Comparison of ENCODE assay signal across 15 cellular contexts in genomic region chr18:63346471-63347183, GRCh38. TPM values are rescaled to one million over a fixed set of nuclear protein-coding genes. Genes with fewer than 3 reads are reported as not detected.
DNase-seq lines count a peak whose midpoint lies in the region; ATAC-seq and TF ChIP-seq lines count a peak whose summit lies in the region.
"Had no signal": no experiment of that assay in that cellular context is flagged by ENCODE, and none has a peak within 500 bp of the region (broad histone marks: within the 10 kb centered on the region; RNA-seq: fewer than 3 reads in every experiment).

No MANE protein-coding gene starts in this region.

- H3K79me2 ChIP-seq in mammary epithelial cell (ENCODE audit: insufficient read depth, low read length) (peaks cover 52% of the 10 kb centered on the region), hepatocyte (no peaks in the 10 kb centered on the region)

- no peaks in the 10 kb centered on the region for H3K27me3 ChIP-seq in mammary epithelial cell (ENCODE audit: insufficient read depth, low read length)
- no peaks in the 10 kb centered on the region for H3K27me3 ChIP-seq in hepatocyte
- H3K27me3 ChIP-seq: body of pancreas had no signal

- intact Hi-C loops in mammary epithelial cell (cut with micrococcal nuclease): loop anchor here (1.0 to 10.0 kb wide), 2 partner anchors 21 to 498 kb away; partner anchors contain the start of gene KDSR

- no peak overlapping the region for H3K4me3 Mint-ChIP-seq in stimulated activated effector memory CD8-positive, alpha-beta T cell treated with anti-CD3 and anti-CD28 coated beads, Interleukin-12 subunit alpha, Interleukin-12 subunit beta, amount 100 ng/mL, for 72 hours

- H3K27ac ChIP-seq in RWPE1 (peak overlapping the region; percentile 95), mammary epithelial cell (ENCODE audit: insufficient read depth, low read depth, low read length) (peak overlapping the region; percentile 86), hepatocyte (peak overlapping the region; percentile 41)
- H3K27ac ChIP-seq: body of pancreas had no signal

- H3K4me1 Mint-ChIP-seq in stimulated activated effector memory CD8-positive, alpha-beta T cell treated with anti-CD3 and anti-CD28 coated beads, Interleukin-12 subunit alpha, Interleukin-12 subunit beta, amount 100 ng/mL, for 72 hours: peaks cover 9% of the 10 kb centered on the region

- TSS peak; percentile 94 for BruUV-seq in mammary epithelial cell (replicated peaks; lab: Mats Ljungman, UMichigan)

- WGBS in mammary epithelial cell (ENCODE audit: low coverage, missing lambda C conversion rate): 39% methylated on average over 7 of the region's 7 CpGs
- 95% methylated on average over 7 of the region's 7 CpGs for WGBS in hepatocyte (ENCODE audit: low lambda C conversion rate, missing lambda C conversion rate)

- H3K9me3 Mint-ChIP-seq in stimulated activated effector memory CD8-positive, alpha-beta T cell treated with anti-CD3 and anti-CD28 coated beads, Interleukin-12 subunit alpha, Interleukin-12 subunit beta, amount 100 ng/mL, for 72 hours: no peaks in the 10 kb centered on the region

- peak overlapping the region; percentile 62 for H3K27ac Mint-ChIP-seq in stimulated activated effector memory CD8-positive, alpha-beta T cell treated with anti-CD3 and anti-CD28 coated beads, Interleukin-12 subunit alpha, Interleukin-12 subunit beta, amount 100 ng/mL, for 72 hours

- H3K4me3 ChIP-seq in mammary epithelial cell (replicated peaks in 1 of 3; ENCODE audit: insufficient read depth in 1 of 3, low read depth in 2 of 3, low read length in 3 of 3) (peak overlapping the region in 1 of 3 experiments; percentile 3), hepatocyte (no peak overlapping the region)
- H3K4me3 ChIP-seq: body of pancreas, HAP-1 had no signal

- H3K36me3 ChIP-seq in mammary epithelial cell (ENCODE audit: insufficient read depth, low read length) (peaks cover 29% of the 10 kb centered on the region), hepatocyte (replicated peaks; ENCODE audit: insufficient read depth, low read depth) (no peaks in the 10 kb centered on the region)

- POLR2A ChIA-PET in RWPE1 (lab: Yijun Ruan, JAX; ENCODE audit: low non-redundant PET): no interaction called here

- in situ Hi-C loops in mammary epithelial cell (cut with MboI; ENCODE audit: low sequenced_read_pairs in 2 of 2): no loop called here

- CTCF ChIA-PET in RWPE1 (lab: Yijun Ruan, JAX) (no interaction called here), mammary epithelial cell (lab: Charles Lee; ENCODE audit: low non-redundant PET) (interaction anchor here (0.6 kb wide), 1 partner anchor 19 kb away, joined by 8 read pairs; no protein-coding TSS in a partner anchor)

- H3K9me3 ChIP-seq in mammary epithelial cell (replicated peaks; ENCODE audit: insufficient read depth, low read length): no peaks in the 10 kb centered on the region
- no peaks in the 10 kb centered on the region for H3K9me3 ChIP-seq in hepatocyte (ENCODE audit: low read depth)
- H3K9me3 ChIP-seq: body of pancreas, HAP-1 had no signal

- H3K4me1 ChIP-seq in mammary epithelial cell (ENCODE audit: insufficient read depth, low read length) (peaks cover 34% of the 10 kb centered on the region), hepatocyte (ENCODE audit: insufficient read depth) (no peaks in the 10 kb centered on the region)
- H3K4me1 ChIP-seq: body of pancreas, HAP-1 had no signal

- peak overlapping the region; percentile 47 for H2AFZ ChIP-seq in mammary epithelial cell (ENCODE audit: low read depth, low read length)
- no peak overlapping the region for H2AFZ ChIP-seq in hepatocyte

- dilution Hi-C loops in mammary epithelial cell (cut with HindIII; ENCODE audit: low sequenced_read_pairs): no loop called here

- peak overlapping the region; percentile 63 for H3K4me2 ChIP-seq in mammary epithelial cell (ENCODE audit: insufficient read depth, low read depth, low read length)
- H3K4me2 ChIP-seq in hepatocyte: no peak overlapping the region

- H4K20me1 ChIP-seq in mammary epithelial cell (ENCODE audit: insufficient read depth, low read length) (no peaks in the 10 kb centered on the region), hepatocyte (ENCODE audit: insufficient read depth, poor library complexity, severe bottlenecking) (no peaks in the 10 kb centered on the region)

- TF ChIP-seq CTCF in RWPE1 (conservative IDR thresholded peaks at IDR 0.05; ENCODE audit: low read depth) (no peak), mammary epithelial cell (conservative IDR thresholded peaks at IDR 0.05 in 1 of 2, IDR thresholded peaks at IDR 0.05 in 1 of 2; ENCODE audit: extremely low read depth in 1 of 2, insufficient read depth in 1 of 2, low read depth in 1 of 2, low read length in 2 of 2) (no peak), hepatocyte (IDR thresholded peaks at IDR 0.05; ENCODE audit: poor library complexity) (no peak)

- no peaks in the 10 kb centered on the region for H3K9me2 ChIP-seq in hepatocyte (replicated peaks; ENCODE audit: insufficient read depth)

- peak; percentile 38 for DNase-seq in RWPE1 (ENCODE audit: low spot score)
- DNase-seq in mammary epithelial cell: peak; percentile 77
- DNase-seq in hepatocyte (ENCODE audit: low spot score): no peak
- DNase-seq in stimulated activated effector memory CD8-positive, alpha-beta T cell treated with anti-CD3 and anti-CD28 coated beads, Interleukin-12 subunit alpha, Interleukin-12 subunit beta, amount 100 ng/mL, for 72 hours (ENCODE audit: low spot score in 2 of 2): no peak
- DNase-seq in COLO668 (lab: John Stamatoyannopoulos, UW; ENCODE audit: unreplicated experiment): no peak
- no peak for DNase-seq in NCI-H146 (lab: John Stamatoyannopoulos, UW)
- DNase-seq: activated CD4-positive, alpha-beta T cell treated with anti-CD3 and anti-CD28 coated beads for 4 hours; activated CD8-positive, alpha-beta memory T cell treated with anti-CD3 and anti-CD28 coated beads, Interleukin-2, amount 50 U/mL, for 48 hours; activated naive CD4-positive, alpha-beta T cell treated with Interleukin-2 at 50 U/mL for 16 hours; body of pancreas; Calu3; GDM1; NCI-H187 had no signal

- H3K36me3 Mint-ChIP-seq in stimulated activated effector memory CD8-positive, alpha-beta T cell treated with anti-CD3 and anti-CD28 coated beads, Interleukin-12 subunit alpha, Interleukin-12 subunit beta, amount 100 ng/mL, for 72 hours: peaks cover 98% of the 10 kb centered on the region

- peak overlapping the region; percentile 73 for H3K9ac ChIP-seq in mammary epithelial cell (ENCODE audit: insufficient read depth, low read length)

- no peak for ATAC-seq in stimulated activated effector memory CD8-positive, alpha-beta T cell treated with anti-CD3 and anti-CD28 coated beads, Interleukin-12 subunit alpha, Interleukin-12 subunit beta, amount 100 ng/mL, for 72 hours
- ATAC-seq in GM18502 (IDR thresholded peaks at IDR 0.05; ENCODE audit: poor library complexity, unreplicated experiment): no peak
- ATAC-seq: body of pancreas had no signal

RNA-seq across cellular contexts. Expression of gene KDSR, which starts 20.4 kb away (rescaled TPM):
- total RNA-seq in mammary epithelial cell: 100 to 1,000 TPM in 1 of 2 donors, 10 to 100 TPM in 1; 65.7 to 101 TPM
- polyA plus RNA-seq in mammary epithelial cell: 61.5 TPM
- polyA minus RNA-seq in mammary epithelial cell: 126 TPM
- total RNA-seq in hepatocyte: 26.5 and 33.6 TPM in 2 replicates
- polyA plus RNA-seq in hepatocyte: 50.7 and 55.1 TPM in 2 replicates

RNA-seq across cellular contexts. Expression of gene BCL2, which starts 27.1 kb away (rescaled TPM):
- total RNA-seq in mammary epithelial cell: 1 to 10 TPM in 1 of 2 donors, under 1 TPM in 1; 0.83 to 1.6 TPM
- polyA plus RNA-seq in mammary epithelial cell: 0.37 TPM
- 0.67 TPM for polyA minus RNA-seq in mammary epithelial cell
- total RNA-seq in hepatocyte: 9.1 and 11.4 TPM in 2 replicates
- polyA plus RNA-seq in hepatocyte: 0.80 and 1.0 TPM in 2 replicates

Comparison
In these comparisons a context has a peak if more than half of its experiments do, and no peak if none do; other contexts are left out.
1. DNase-seq: peak in RWPE1 (single experiment) and mammary epithelial cell (single experiment); none in hepatocyte (single experiment), stimulated activated effector memory CD8-positive, alpha-beta T cell treated with anti-CD3 and anti-CD28 coated beads, Interleukin-12 subunit alpha, Interleukin-12 subunit beta, amount 100 ng/mL, for 72 hours (0 of 2), COLO668 (single experiment) and NCI-H146 (single experiment).
2. H3K27ac ChIP-seq: peak in every context shown above with its lines; median percentile 95 in RWPE1; 86 in mammary epithelial cell; 41 in hepatocyte.